1 cellular context compared by ENCODE assay signal in genomic region chr12:3310271-3311026, GRCh38.
TF ChIP-seq lines count a peak whose summit lies in the region.

No MANE protein-coding gene starts in this region.

TF ChIP-seq in IMR-90, 13 proteins besides CTCF, POLR2A, EP300 and RAD21 (continued from another document):
- TF ChIP-seq USF2 (IDR thresholded peaks at IDR 0.05; ENCODE audit: low read depth, low read length) (no peak), MXI1 (IDR thresholded peaks at IDR 0.05; ENCODE audit: borderline replicate concordance, low read depth, low read length) (no peak)
